8 cellular contexts compared by ENCODE assay signal in the genomic region with DNA sequence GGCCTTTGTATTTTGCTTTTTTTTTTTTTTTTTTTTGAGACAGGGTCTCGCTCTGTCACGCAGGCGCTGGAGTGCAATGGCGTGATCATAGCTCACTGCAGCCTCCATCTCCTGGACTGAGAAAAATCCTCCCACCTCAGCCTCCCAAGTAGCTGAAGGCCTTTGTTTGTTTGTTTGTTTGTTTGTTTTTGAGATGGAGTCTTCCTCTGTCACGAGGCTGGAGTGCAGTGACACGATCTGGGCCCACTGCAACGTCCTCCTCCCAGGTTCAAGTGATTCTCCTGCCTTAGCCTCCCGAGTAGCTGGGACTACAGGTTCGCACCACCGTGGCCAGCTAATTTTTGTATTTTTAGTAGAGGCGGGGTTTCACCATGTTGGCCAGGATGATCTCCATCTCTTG. TPM values are rescaled to one million over a fixed set of nuclear protein-coding genes. Genes with fewer than 3 reads are reported as not detected.
DNase-seq lines count a peak whose midpoint lies in the region; ATAC-seq, FAIRE-seq and TF ChIP-seq lines count a peak whose summit lies in the region.
"Not testable (repeated sequence)": the region's sequence is repeated elsewhere in the genome, so short reads cannot be mapped to it uniquely, and the experiment has no call there.

No MANE protein-coding gene starts in this region.

- H2AK9ac ChIP-seq in IMR-90 (replicated peaks; ENCODE audit: low read depth, low read length, poor library complexity), result not testable (repeated sequence)

- H3K9me1 ChIP-seq in IMR-90 (ENCODE audit: insufficient read depth, low read length), result peaks cover 13% of the 10 kb centered on the region

- H2AK5ac ChIP-seq in IMR-90 (ENCODE audit: low read depth, low read length), result not testable (repeated sequence)

- H2BK20ac ChIP-seq in IMR-90 (ENCODE audit: low read depth, low read length), result not testable (repeated sequence)

- H3K23ac ChIP-seq in IMR-90 (ENCODE audit: low read depth, low read length), result peak overlapping the region; percentile 68; the same call in 1 of the 2 replicates

- TF ChIP-seq POLR2A in IMR-90 (IDR thresholded peaks at IDR 0.05; ENCODE audit: low read depth, low read length), result not testable (repeated sequence)

- CTCF ChIA-PET in IMR-90 (lab: Yijun Ruan, JAX), result interaction anchor here (0.6 to 2.4 kb wide), 5 partner anchors 12 to 121 kb away, joined by 3 to 7 read pairs (median 5); no protein-coding TSS in a partner anchor

- H3K4me3 Mint-ChIP-seq in memory B cell, result not testable (repeated sequence)

- POLR2A ChIA-PET in IMR-90 (lab: Charles Lee; ENCODE audit: unreplicated experiment), result interaction anchor here (0.5 to 2.5 kb wide), 6 partner anchors 29 to 113 kb away, joined by 3 to 16 read pairs (median 9); no protein-coding TSS in a partner anchor

- not testable (repeated sequence) for H4K91ac ChIP-seq in IMR-90 (ENCODE audit: insufficient read depth, low read depth, low read length)

- not testable (repeated sequence) for H4K5ac ChIP-seq in IMR-90 (ENCODE audit: low read depth, low read length)

- H2BK120ac ChIP-seq in IMR-90 (ENCODE audit: low read depth, low read length), result not testable (repeated sequence)

- intact Hi-C loops in IMR-90 (cut with micrococcal nuclease); pancreas (cut with DNase I): not testable (repeated sequence)

- not testable (repeated sequence) for H3K27me3 Mint-ChIP-seq in memory B cell

- not testable (repeated sequence) for TF ChIP-seq CTCF in IMR-90 (conservative IDR thresholded peaks at IDR 0.05; ENCODE audit: low read depth, low read length); WI38 (IDR thresholded peaks at IDR 0.05; ENCODE audit: low read depth, low read length); choroid plexus epithelial cell (conservative IDR thresholded peaks at IDR 0.05; ENCODE audit: low read depth, low read length); foreskin fibroblast (IDR thresholded peaks at IDR 0.05; ENCODE audit: low read depth, low read length); pancreas (IDR thresholded peaks at IDR 0.05); thoracic aorta (IDR thresholded peaks at IDR 0.05)

- peaks cover 32% of the 10 kb centered on the region for H3K4me1 Mint-ChIP-seq in memory B cell

- not testable (repeated sequence) for ATAC-seq in IMR-90 (ENCODE audit: low read depth); memory B cell (ENCODE audit: low read depth); pancreas; thoracic aorta (ENCODE audit: insufficient number of reproducible peaks, low FRiP score, low read depth)

- not testable (repeated sequence) for H3K36me3 ChIP-seq in BLaER1, pancreas, thoracic aorta
- H3K36me3 ChIP-seq in IMR-90 (ENCODE audit: control insufficient read depth, insufficient read depth, low read length), result peaks cover 18% of the 10 kb centered on the region

- H2BK15ac ChIP-seq in IMR-90 (ENCODE audit: low read depth, low read length), result not testable (repeated sequence)

- peak overlapping the region; percentile 93 for H3K4me3 ChIP-seq in BLaER1
- peak overlapping the region; percentile 92 for H3K4me3 ChIP-seq in IMR-90 (ENCODE audit: insufficient read depth, low read depth, low read length)
- H3K4me3 ChIP-seq in WI38 (ENCODE audit: low read depth, low read length), result peak overlapping the region; percentile 99
- peak overlapping the region; percentile 96 for H3K4me3 ChIP-seq in choroid plexus epithelial cell (ENCODE audit: low read depth, low read length)
- H3K4me3 ChIP-seq in foreskin fibroblast (ENCODE audit: low read depth in 1 of 2, low read length in 2 of 2), result peak overlapping the region; percentile 91 to 99
- not testable (repeated sequence) for H3K4me3 ChIP-seq in pancreas
- peak overlapping the region; percentile 93 for H3K4me3 ChIP-seq in thoracic aorta

- FAIRE-seq in pancreas (lab: Jason Lieb, UNC), result not testable (repeated sequence)

- H2AFZ ChIP-seq in IMR-90 (replicated peaks; ENCODE audit: low read length, poor library complexity), result not testable (repeated sequence)

- H3K14ac ChIP-seq in IMR-90 (replicated peaks; ENCODE audit: low read depth, low read length), result peak overlapping the region; percentile 89

- H3K27me3 ChIP-seq in BLaER1; IMR-90 (ENCODE audit: control insufficient read depth, insufficient read depth, low read length); pancreas; thoracic aorta (replicated peaks; ENCODE audit: insufficient read depth): not testable (repeated sequence)

- BruUV-seq in IMR-90 (replicated peaks; lab: Mats Ljungman, UMichigan), result not testable (repeated sequence)

- not testable (repeated sequence) for TF ChIP-seq RAD21 in IMR-90 (IDR thresholded peaks at IDR 0.05; ENCODE audit: low read length)

- H3K4me1 ChIP-seq in BLaER1 (peaks cover 64% of the 10 kb centered on the region), pancreas (peaks cover 6 to 22% (median 18%) of the 10 kb centered on the region in 3 donors), thoracic aorta (ENCODE audit: control insufficient read depth in 1 of 2, low read depth in 2 of 2) (peaks cover 12 to 52% of the 10 kb centered on the region in 2 donors)
- H3K4me1 ChIP-seq in IMR-90 (ENCODE audit: control insufficient read depth, insufficient read depth, low read length), result not testable (repeated sequence)

- H3K4me2 ChIP-seq in BLaER1 (peak overlapping the region; percentile 94), IMR-90 (ENCODE audit: low read depth, low read length) (peak overlapping the region; percentile 83)

- H3K9me3 ChIP-seq in BLaER1; IMR-90 (ENCODE audit: control insufficient read depth, insufficient read depth, low read length); pancreas; thoracic aorta: not testable (repeated sequence)

- peak overlapping the region; percentile 47 for H3K4ac ChIP-seq in IMR-90 (ENCODE audit: low read depth, low read length)

- H3K9ac ChIP-seq in BLaER1, result peak overlapping the region; percentile 90; the same call in 1 of the 2 replicates
- H3K9ac ChIP-seq in IMR-90 (ENCODE audit: low read depth, low read length), result peak overlapping the region; percentile 99

- not testable (repeated sequence) for H3K9me3 Mint-ChIP-seq in memory B cell

- peaks cover 0 to 37% of the 10 kb centered on the region in 2 experiments; a peak in 2 of 4 replicates for H3K79me1 ChIP-seq in IMR-90 (ENCODE audit: low read depth in 1 of 2, low read length in 2 of 2)

- not testable (repeated sequence) for H3K56ac ChIP-seq in IMR-90 (ENCODE audit: extremely low read depth, insufficient read depth, low read length)

- H3K27ac ChIP-seq in BLaER1, result peak overlapping the region; percentile 84
- peak overlapping the region; percentile 53; the same call in 1 of the 2 replicates for H3K27ac ChIP-seq in IMR-90 (ENCODE audit: insufficient read depth, low read length)
- peak overlapping the region in 3 of 4 donors; percentile 86 to 97 (median 95) for H3K27ac ChIP-seq in pancreas
- H3K27ac ChIP-seq in thoracic aorta, result peak overlapping the region; percentile 95 to 97

- peak overlapping the region; percentile 92 for H2BK5ac ChIP-seq in IMR-90 (ENCODE audit: low read depth, low read length, poor library complexity, severe bottlenecking)

- DNase-seq in IMR-90; choroid plexus epithelial cell (ENCODE audit: low read depth); foreskin fibroblast; memory B cell (ENCODE audit: low spot score in 2 of 2); pancreas; thoracic aorta (ENCODE audit: low spot score): not testable (repeated sequence)

- in situ Hi-C loops in IMR-90 (cut with MboI; ENCODE audit: low sequenced_read_pairs), result not testable (repeated sequence)

- not testable (repeated sequence) for H3K36me3 Mint-ChIP-seq in memory B cell

- H4K8ac ChIP-seq in IMR-90 (ENCODE audit: low read depth in 2 of 2, low read length in 2 of 2), result not testable (repeated sequence)

- H4K20me1 ChIP-seq in BLaER1, result peaks cover 20% of the 10 kb centered on the region
- peaks cover 71% of the 10 kb centered on the region for H4K20me1 ChIP-seq in IMR-90 (ENCODE audit: insufficient read depth, low read length)

- 100% methylated on average over 4 of the region's 11 CpGs; no CpG with 5 or more reads in 1 of the 2 experiments for WGBS in IMR-90 (ENCODE audit: extremely low coverage in 2 of 2, insufficient read length in 1 of 2), 2 experiments
- 86 to 91% methylated on average over 11 of the region's 11 CpGs for WGBS in pancreas, 2 donors

- 0 out of 2 replicates have a peak overlapping the region, but pooled peaks have one; percentile 23 for H3K18ac ChIP-seq in IMR-90 (ENCODE audit: low read depth, low read length)

- peak overlapping the region; percentile 60 for H3K27ac Mint-ChIP-seq in memory B cell

- dilution Hi-C loops in IMR-90 (cut with HindIII; ENCODE audit: low sequenced_read_pairs, unreplicated experiment), result not testable (repeated sequence)

RNA-seq across cellular contexts. Expression of gene VCL, which starts 2.3 kb away (rescaled TPM):
- total RNA-seq in IMR-90 (2012; rRNA removed), result 283 and 316 TPM in 2 replicates
- 193 and 227 TPM in 2 replicates for polyA plus RNA-seq in IMR-90 (2012; rRNA removed)
- polyA plus RNA-seq in IMR-90 (2012; cell fraction: cytosol; rRNA removed), result 85.9 and 102 TPM in 2 replicates
- polyA plus RNA-seq in IMR-90 (2012; cell fraction: nucleus; rRNA removed; ENCODE audit: low replicate concordance), result 176 and 458 TPM in 2 replicates
- 10 to 100 TPM; 24.9 to 51.7 (median 32.1) TPM for total RNA-seq in pancreas
- 10 to 100 TPM in 1 of 2 donors, 1 to 10 TPM in 1; 8.6 to 13.3 TPM for polyA plus RNA-seq in pancreas
- total RNA-seq in thoracic aorta, result 100 to 1,000 TPM; 346 to 348 TPM
